8 cellular contexts compared by ENCODE assay signal in the genomic region with DNA sequence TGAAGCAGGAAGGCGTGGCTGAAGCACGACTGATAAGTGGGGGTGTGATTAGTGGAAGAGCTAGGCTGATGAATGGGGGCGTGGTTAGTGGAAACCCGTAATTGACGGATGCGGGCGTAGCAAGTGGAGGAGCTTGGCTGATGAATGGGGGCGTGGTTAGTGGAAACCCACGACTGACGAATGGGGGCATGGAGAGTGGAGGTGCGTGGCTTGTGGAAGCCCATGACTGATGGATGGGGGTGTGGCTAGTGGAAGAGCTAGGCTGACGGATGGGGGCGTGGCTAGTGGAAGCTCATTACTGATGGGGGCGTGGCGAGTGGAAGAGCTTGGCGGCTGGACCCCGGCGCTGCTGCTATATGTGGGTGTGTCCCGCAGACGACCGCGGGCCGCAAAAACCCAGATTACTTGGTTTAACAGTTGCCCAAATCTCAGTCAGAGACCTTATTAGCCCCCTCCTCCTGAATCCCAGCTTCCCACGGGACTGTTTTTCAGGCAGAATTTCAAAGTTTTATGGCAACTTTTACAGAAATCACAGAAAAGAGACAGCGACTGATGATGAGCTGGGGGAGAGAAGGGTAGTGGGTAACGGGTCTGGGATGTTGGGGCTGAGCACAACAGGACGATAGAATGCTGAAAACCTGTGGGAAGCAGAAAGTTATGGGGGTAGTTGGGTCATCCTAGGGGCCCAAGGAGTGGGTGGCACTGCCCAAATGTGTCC. TPM values are rescaled to one million over a fixed set of nuclear protein-coding genes. Genes with fewer than 3 reads are reported as not detected.
DNase-seq lines count a peak whose midpoint lies in the region; ATAC-seq, FAIRE-seq and TF ChIP-seq lines count a peak whose summit lies in the region.

No MANE protein-coding gene starts in this region.

- no peaks in the 10 kb centered on the region for H3K36me3 ChIP-seq in CD8-positive, alpha-beta T cell (ENCODE audit: insufficient read depth, low read length)
- H3K36me3 ChIP-seq in HepG2 (replicated peaks in 1 of 2; ENCODE audit: control insufficient read depth in 1 of 2, insufficient read depth in 2 of 2, low read length in 2 of 2): no peaks in the 10 kb centered on the region

- POLR2A ChIA-PET in CD8-positive, alpha-beta T cell (lab: Charles Lee): interaction anchor here (0.8 to 1.2 kb wide), 5 partner anchors 18 to 317 kb away, joined by 3 to 6 read pairs (median 3); partner anchors contain the start of genes DHX34, INAFM1 and NOP53
- POLR2A ChIA-PET in HepG2 (lab: Yijun Ruan, JAX): interaction anchor here (0.8 kb wide), 1 partner anchor 55 kb away, joined by 3 read pairs; the partner anchor contains the start of gene KPTN

- TF ChIP-seq RAD21 in HepG2 (CRISPR knock-in tag; IDR thresholded peaks at IDR 0.05): no peak

- no peak overlapping the region for H2AFZ ChIP-seq in HepG2 (ENCODE audit: low read length)

- 11% methylated on average over 27 of the region's 27 CpGs for WGBS in HepG2 (ENCODE audit: low lambda C conversion rate)

- FAIRE-seq in HepG2 (lab: Jason Lieb, UNC): no peak

- ATAC-seq in CD8-positive, alpha-beta T cell: peak; percentile 86
- ATAC-seq in HG03354 (IDR thresholded peaks at IDR 0.05; ENCODE audit: poor library complexity, severe bottlenecking, unreplicated experiment) (peak; percentile 71), HepG2 (peak; percentile 21; the same call in 2 of the 3 replicates), HG02610 (IDR thresholded peaks at IDR 0.05; ENCODE audit: unreplicated experiment) (no peak)

- intact Hi-C loops in CD8-positive, alpha-beta T cell (cut with DNase I, micrococcal nuclease): loop anchor here in 1 of 2 experiments (5.0 kb wide), 1 partner anchor 81 kb away; the partner anchor contains the start of gene DHX34
- intact Hi-C loops in HepG2 (cut with micrococcal nuclease; ENCODE audit: unreplicated experiment): no loop called here

- peaks cover 20% of the 10 kb centered on the region for H3K27me3 ChIP-seq in CD8-positive, alpha-beta T cell (ENCODE audit: insufficient read depth, low read length)
- peaks cover 1 to 19% of the 10 kb centered on the region in 2 experiments; a peak in 4 of 5 replicates for H3K27me3 ChIP-seq in HepG2 (ENCODE audit: control insufficient read depth in 1 of 2, insufficient read depth in 2 of 2, low read length in 2 of 2)

- no peak overlapping the region for H3K9ac ChIP-seq in HepG2 (ENCODE audit: insufficient read depth, low read depth, low read length)

- H3K36me3 Mint-ChIP-seq in CD8-positive, alpha-beta T cell: no peaks in the 10 kb centered on the region

- no peaks in the 10 kb centered on the region for H3K9me3 ChIP-seq in CD8-positive, alpha-beta T cell (ENCODE audit: low read length)
- H3K9me3 ChIP-seq in HepG2 (ENCODE audit: low read length): no peaks in the 10 kb centered on the region

- no peak overlapping the region for H3K4me3 Mint-ChIP-seq in CD8-positive, alpha-beta T cell

- in situ Hi-C loops in HepG2 (cut with HindIII; ENCODE audit: extremely low pct_ligation_motif_present, low pct_unique_long_range_greater_than_20kb): no loop called here

- no peak overlapping the region for H3K27ac Mint-ChIP-seq in CD8-positive, alpha-beta T cell

- H4K20me1 ChIP-seq in HepG2 (ENCODE audit: insufficient read depth, low read length): no peaks in the 10 kb centered on the region

- no peak overlapping the region for H3K27ac ChIP-seq in CD8-positive, alpha-beta T cell (ENCODE audit: low read depth, low read length)
- H3K27ac ChIP-seq in HepG2 (ENCODE audit: extremely low read length, insufficient read depth, low read length): no peak overlapping the region

- H3K79me2 ChIP-seq in HepG2 (ENCODE audit: insufficient read depth, low read length): no peaks in the 10 kb centered on the region

- H3K27me3 Mint-ChIP-seq in CD8-positive, alpha-beta T cell (ENCODE audit: low read depth): peaks cover 56% of the 10 kb centered on the region

- peaks cover 12% of the 10 kb centered on the region for H3K4me1 Mint-ChIP-seq in CD8-positive, alpha-beta T cell (ENCODE audit: low read depth)

- peak; percentile 56 to 93 (median 68) for DNase-seq in CD8-positive, alpha-beta T cell
- DNase-seq in NCI-H69 (lab: John Stamatoyannopoulos, UW): peak; percentile 97
- peak; percentile 83 for DNase-seq in activated CD4-positive, alpha-beta T cell treated with anti-CD3 and anti-CD28 coated beads, Interleukin-2, amount 50 U/mL, for 1 hour
- peak; percentile 98 for DNase-seq in ecto neural progenitor cell (ENCODE audit: low spot score)
- peak; percentile 54 for DNase-seq in HepG2 (ENCODE audit: low spot score)
- DNase-seq in stimulated activated CD4-positive, alpha-beta T cell treated with anti-CD3 and anti-CD28 coated beads, TNF-alpha, amount 100 ng/mL, for 1 hour (ENCODE audit: low read depth in 3 of 3, low spot score in 1 of 3): peak; percentile 40 to 59 (median 55)

- TF ChIP-seq CTCF in CD8-positive, alpha-beta T cell (IDR thresholded peaks at IDR 0.05): no peak
- no peak for TF ChIP-seq CTCF in HepG2 (CRISPR knock-in tag; IDR thresholded peaks at IDR 0.05)

- no peak for TF ChIP-seq POLR2A in HepG2 (IDR thresholded peaks at IDR 0.05; ENCODE audit: insufficient read depth in 1 of 2, low read depth in 2 of 2, low read length in 2 of 2)

- peaks cover 33% of the 10 kb centered on the region for H3K4me1 ChIP-seq in CD8-positive, alpha-beta T cell (ENCODE audit: insufficient read depth, low read length)
- H3K4me1 ChIP-seq in HepG2 (ENCODE audit: insufficient read depth, low read length): peaks cover 29% of the 10 kb centered on the region

- H3K4me3 ChIP-seq in CD8-positive, alpha-beta T cell (ENCODE audit: low read depth, low read length): peak overlapping the region; percentile 2
- H3K4me3 ChIP-seq in HepG2 (replicated peaks in 1 of 3; ENCODE audit: insufficient read depth in 1 of 3, low read depth in 2 of 3, low read length in 3 of 3): no peak overlapping the region

- CTCF ChIA-PET in CD8-positive, alpha-beta T cell (lab: Charles Lee): interaction anchor here (0.9 to 15.3 kb wide), 11 partner anchors 9 to 278 kb away, joined by 3 to 423 read pairs (median 4); partner anchors contain the start of genes DHX34, EHD2 and MEIS3
- CTCF ChIA-PET in HepG2 (lab: Yijun Ruan, JAX; ENCODE audit: low intra/inter-chr PET ratio, low total read pairs): no interaction called here

- no peaks in the 10 kb centered on the region for H3K9me3 Mint-ChIP-seq in CD8-positive, alpha-beta T cell

- no TSS peak for BruUV-seq in HepG2 (replicated peaks; lab: Mats Ljungman, UMichigan)

- TF ChIP-seq EP300 in HepG2 (IDR thresholded peaks at IDR 0.05; ENCODE audit: low read depth in 2 of 2, low read length in 2 of 2) (no peak), HepG2 (CRISPR knock-in tag; IDR thresholded peaks at IDR 0.05; ENCODE audit: borderline replicate concordance) (no peak)

- H3K4me2 ChIP-seq in HepG2 (ENCODE audit: low read depth, low read length): peak overlapping the region; percentile 45

RNA-seq across cellular contexts. Expression of gene MEIS3, which starts 9.0 kb away (rescaled TPM):
- total RNA-seq in CD8-positive, alpha-beta T cell: not detected
- 0.09 and 1.2 TPM in 2 replicates for total RNA-seq in HepG2 (2016; rRNA removed; fragmentation: Illumina TruSeq; extraction: Trizol)
- 1.1 and 1.5 TPM in 2 replicates for total RNA-seq in HepG2 (2016; cell fraction: cytosol; rRNA removed; fragmentation: Illumina TruSeq; extraction: Trizol; ENCODE audit: low read depth)
- total RNA-seq in HepG2 (2016; cell fraction: insoluble cytoplasmic fraction; rRNA removed; fragmentation: Illumina TruSeq; extraction: Trizol): not detected in 2 replicates
- 0.52 and 0.62 TPM in 2 replicates for total RNA-seq in HepG2 (2016; cell fraction: membrane; rRNA removed; fragmentation: Illumina TruSeq; extraction: Trizol)
- not detected in 2 replicates for total RNA-seq in HepG2 (2016; cell fraction: nucleus; rRNA removed; fragmentation: Illumina TruSeq; extraction: Trizol)
- polyA plus RNA-seq in HepG2 (2011; rRNA removed): 0.70 and 0.94 TPM in 2 replicates
- polyA plus RNA-seq in HepG2 (2011; cell fraction: cytosol; rRNA removed): 0.39 and 0.59 TPM in 2 replicates
- polyA plus RNA-seq in HepG2 (2011; cell fraction: nucleus; rRNA removed): 2.3 and 2.8 TPM in 2 replicates
- polyA plus RNA-seq in HepG2 (2012): 0.25 and 0.93 TPM in 2 replicates
- polyA plus RNA-seq in HepG2 (2016; cell fraction: cytosol; fragmentation: Illumina TruSeq; extraction: Trizol; ENCODE audit: low read depth): 0.09 and 0.23 TPM in 2 replicates
- polyA plus RNA-seq in HepG2 (2016; cell fraction: insoluble cytoplasmic fraction; fragmentation: Illumina TruSeq; extraction: Trizol; ENCODE audit: low read depth): not detected in 2 replicates
- 0.41 and 0.55 TPM in 2 replicates for polyA plus RNA-seq in HepG2 (2016; cell fraction: membrane; fragmentation: Illumina TruSeq; extraction: Trizol; ENCODE audit: low read depth)
- 0.29 TPM in 1 of 2 replicates, not detected in the other for polyA plus RNA-seq in HepG2 (2016; cell fraction: nucleus; fragmentation: Illumina TruSeq; extraction: Trizol; ENCODE audit: insufficient read depth, low read depth)
- 0.82 and 12.4 TPM in 2 replicates for polyA minus RNA-seq in HepG2 (2011; rRNA and poly(A)+ RNA removed; ENCODE audit: low replicate concordance)
- polyA minus RNA-seq in HepG2 (2011; cell fraction: cytosol; rRNA and poly(A)+ RNA removed): 0.69 and 0.70 TPM in 2 replicates
- polyA minus RNA-seq in HepG2 (2011; cell fraction: nucleus; rRNA and poly(A)+ RNA removed): 0.50 and 0.64 TPM in 2 replicates

RNA-seq across cellular contexts. Expression of gene SLC8A2, which starts 43.4 kb away (rescaled TPM):
- total RNA-seq in CD8-positive, alpha-beta T cell: not detected
- 0.02 TPM in 1 of 2 replicates, not detected in the other for total RNA-seq in HepG2 (2016; rRNA removed; fragmentation: Illumina TruSeq; extraction: Trizol)
- total RNA-seq in HepG2 (2016; cell fraction: cytosol; rRNA removed; fragmentation: Illumina TruSeq; extraction: Trizol; ENCODE audit: low read depth): not detected in 2 replicates
- total RNA-seq in HepG2 (2016; cell fraction: insoluble cytoplasmic fraction; rRNA removed; fragmentation: Illumina TruSeq; extraction: Trizol): not detected in 2 replicates
- not detected in 2 replicates for total RNA-seq in HepG2 (2016; cell fraction: membrane; rRNA removed; fragmentation: Illumina TruSeq; extraction: Trizol)
- total RNA-seq in HepG2 (2016; cell fraction: nucleus; rRNA removed; fragmentation: Illumina TruSeq; extraction: Trizol): not detected in 2 replicates
- polyA plus RNA-seq in HepG2 (2011; rRNA removed): 0.09 TPM in 1 of 2 replicates, not detected in the other
- polyA plus RNA-seq in HepG2 (2011; cell fraction: cytosol; rRNA removed): 0.09 and 0.12 TPM in 2 replicates
- 0.19 and 0.51 TPM in 2 replicates for polyA plus RNA-seq in HepG2 (2011; cell fraction: nucleus; rRNA removed)
- polyA plus RNA-seq in HepG2 (2012): 0.07 TPM in 1 of 2 replicates, not detected in the other
- not detected in 2 replicates for polyA plus RNA-seq in HepG2 (2016; cell fraction: cytosol; fragmentation: Illumina TruSeq; extraction: Trizol; ENCODE audit: low read depth)
- not detected in 2 replicates for polyA plus RNA-seq in HepG2 (2016; cell fraction: insoluble cytoplasmic fraction; fragmentation: Illumina TruSeq; extraction: Trizol; ENCODE audit: low read depth)
- not detected in 2 replicates for polyA plus RNA-seq in HepG2 (2016; cell fraction: membrane; fragmentation: Illumina TruSeq; extraction: Trizol; ENCODE audit: low read depth)
- polyA plus RNA-seq in HepG2 (2016; cell fraction: nucleus; fragmentation: Illumina TruSeq; extraction: Trizol; ENCODE audit: insufficient read depth, low read depth): not detected in 2 replicates
- 0.78 TPM in 1 of 2 replicates, not detected in the other for polyA minus RNA-seq in HepG2 (2011; rRNA and poly(A)+ RNA removed; ENCODE audit: low replicate concordance)
- polyA minus RNA-seq in HepG2 (2011; cell fraction: cytosol; rRNA and poly(A)+ RNA removed): not detected in 2 replicates
- polyA minus RNA-seq in HepG2 (2011; cell fraction: nucleus; rRNA and poly(A)+ RNA removed): not detected in 2 replicates

RNA-seq across cellular contexts. Expression of gene KPTN, which starts 55.7 kb away (rescaled TPM):
- total RNA-seq in CD8-positive, alpha-beta T cell: 1 to 10 TPM; 5.4 to 5.9 TPM
- total RNA-seq in HepG2 (2016; rRNA removed; fragmentation: Illumina TruSeq; extraction: Trizol): 8.4 and 9.1 TPM in 2 replicates
- 2.8 and 3.3 TPM in 2 replicates for total RNA-seq in HepG2 (2016; cell fraction: cytosol; rRNA removed; fragmentation: Illumina TruSeq; extraction: Trizol; ENCODE audit: low read depth)
- total RNA-seq in HepG2 (2016; cell fraction: insoluble cytoplasmic fraction; rRNA removed; fragmentation: Illumina TruSeq; extraction: Trizol): 8.2 and 10.6 TPM in 2 replicates
- total RNA-seq in HepG2 (2016; cell fraction: membrane; rRNA removed; fragmentation: Illumina TruSeq; extraction: Trizol): 4.2 and 6.5 TPM in 2 replicates
- total RNA-seq in HepG2 (2016; cell fraction: nucleus; rRNA removed; fragmentation: Illumina TruSeq; extraction: Trizol): 9.8 and 13.4 TPM in 2 replicates
- 13.3 and 17.6 TPM in 2 replicates for polyA plus RNA-seq in HepG2 (2011; rRNA removed)
- polyA plus RNA-seq in HepG2 (2011; cell fraction: cytosol; rRNA removed): 8.3 and 11.4 TPM in 2 replicates
- 48.6 and 50.4 TPM in 2 replicates for polyA plus RNA-seq in HepG2 (2011; cell fraction: nucleus; rRNA removed)
- 9.8 and 14.4 TPM in 2 replicates for polyA plus RNA-seq in HepG2 (2012)
- 4.3 and 5.1 TPM in 2 replicates for polyA plus RNA-seq in HepG2 (2016; cell fraction: cytosol; fragmentation: Illumina TruSeq; extraction: Trizol; ENCODE audit: low read depth)
- polyA plus RNA-seq in HepG2 (2016; cell fraction: insoluble cytoplasmic fraction; fragmentation: Illumina TruSeq; extraction: Trizol; ENCODE audit: low read depth): 14.4 and 17.5 TPM in 2 replicates
- polyA plus RNA-seq in HepG2 (2016; cell fraction: membrane; fragmentation: Illumina TruSeq; extraction: Trizol; ENCODE audit: low read depth): 5.2 and 7.2 TPM in 2 replicates
- polyA plus RNA-seq in HepG2 (2016; cell fraction: nucleus; fragmentation: Illumina TruSeq; extraction: Trizol; ENCODE audit: insufficient read depth, low read depth): 29.6 and 30.0 TPM in 2 replicates
- 8.3 and 15.8 TPM in 2 replicates for polyA minus RNA-seq in HepG2 (2011; rRNA and poly(A)+ RNA removed; ENCODE audit: low replicate concordance)
- 5.2 TPM in 2 replicates for polyA minus RNA-seq in HepG2 (2011; cell fraction: cytosol; rRNA and poly(A)+ RNA removed)
- polyA minus RNA-seq in HepG2 (2011; cell fraction: nucleus; rRNA and poly(A)+ RNA removed): 3.2 and 5.5 TPM in 2 replicates
